Comparison of ENCODE assay signal across 8 cellular contexts in the genomic region with DNA sequence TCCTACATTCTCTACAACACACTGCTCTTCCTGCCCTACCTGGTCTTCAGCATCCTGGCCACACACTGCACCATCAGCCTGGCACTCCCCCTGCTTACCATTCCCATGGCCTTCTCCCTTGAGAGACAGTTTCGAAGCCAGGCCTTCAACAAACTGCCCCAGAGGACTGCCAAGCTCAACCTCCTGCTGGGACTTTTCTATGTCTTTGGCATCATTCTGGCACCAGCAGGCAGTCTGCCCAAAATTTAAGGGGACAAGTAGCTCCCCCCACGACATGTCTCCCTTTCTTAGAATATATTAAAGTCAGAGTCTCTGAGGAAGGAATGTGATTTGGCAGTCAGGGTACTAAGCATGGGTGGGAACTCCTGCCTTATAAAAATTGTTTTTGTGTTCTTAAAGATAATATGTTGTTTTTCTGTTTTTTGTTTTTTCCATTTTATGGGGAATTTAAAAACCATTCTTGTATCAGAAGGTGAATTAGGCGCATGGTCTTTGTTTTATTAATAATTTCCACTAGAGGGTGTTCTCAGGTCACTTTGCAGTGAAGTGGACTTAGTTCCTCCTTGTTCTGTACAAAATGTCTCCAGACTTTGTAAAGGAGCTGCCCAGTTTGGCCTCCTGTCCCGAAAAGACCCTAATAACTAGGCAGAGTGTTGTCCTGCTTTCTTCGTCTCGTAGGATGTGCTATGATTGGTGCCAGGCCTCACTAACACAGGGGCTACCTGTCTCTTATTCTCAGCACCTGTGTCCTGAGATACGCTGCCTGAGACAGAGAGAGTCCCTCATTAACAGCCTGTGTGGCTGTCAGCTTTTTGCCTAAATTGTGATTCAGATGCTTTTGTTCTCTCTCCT. TPM values are rescaled to one million over a fixed set of nuclear protein-coding genes. Genes with fewer than 3 reads are reported as not detected.
DNase-seq lines count a peak whose midpoint lies in the region; ATAC-seq and TF ChIP-seq lines count a peak whose summit lies in the region.

No MANE protein-coding gene starts in this region.

- H3K27me3 Mint-ChIP-seq in osteocyte (ENCODE audit: unreplicated experiment), result no peaks in the 10 kb centered on the region

- intact Hi-C loops in left colon (cut with DNase I, micrococcal nuclease), result no loop called here
- intact Hi-C loops in Right ventricle myocardium superior (cut with DNase I), result no loop called here

- peak overlapping the region; percentile 72 for H3K27ac Mint-ChIP-seq in osteocyte (ENCODE audit: unreplicated experiment)

- peaks cover 28% of the 10 kb centered on the region for H3K36me3 Mint-ChIP-seq in osteocyte (ENCODE audit: unreplicated experiment)

- H3K4me1 Mint-ChIP-seq in osteocyte (ENCODE audit: unreplicated experiment), result peaks cover 26% of the 10 kb centered on the region

- peaks cover 3% of the 10 kb centered on the region for H3K9me3 Mint-ChIP-seq in osteocyte (ENCODE audit: unreplicated experiment)

- DNase-seq in NCI-H510A treated with DMSO at 0.1 percent for 48 hours (lab: John Stamatoyannopoulos, UW) (peak; percentile 60), NCI-H510A (lab: John Stamatoyannopoulos, UW) (no peak), NCI-H1694 (lab: John Stamatoyannopoulos, UW) (peak; percentile 29), cerebellar cortex (ENCODE audit: low spot score) (peak; percentile 33), osteocyte (ENCODE audit: extremely low spot score, unreplicated experiment) (no peak), left colon (no peak), SK-N-DZ (ENCODE audit: low spot score) (no peak), Right ventricle myocardium superior (no peak)

- TF ChIP-seq CTCF in osteocyte (IDR thresholded peaks at IDR 0.05), result peak; percentile 54

- ATAC-seq in left colon (no peak), Right ventricle myocardium superior (ENCODE audit: poor library complexity) (no peak)

- no peak overlapping the region for H3K4me3 Mint-ChIP-seq in osteocyte (ENCODE audit: unreplicated experiment)

RNA-seq across cellular contexts. Expression of gene UBIAD1, which starts 13.1 kb away (rescaled TPM):
- 19.0 and 21.2 TPM in 2 replicates for total RNA-seq in osteocyte
- 10 to 100 TPM; 11.0 to 12.4 TPM for total RNA-seq in left colon
- 8.5 and 13.4 TPM in 2 replicates for polyA plus RNA-seq in SK-N-DZ (2014; cell fraction: cytosol; rRNA removed)
- polyA plus RNA-seq in SK-N-DZ (2014; cell fraction: nucleus; rRNA removed), result 4.9 and 10.9 TPM in 2 replicates
- total RNA-seq in Right ventricle myocardium superior, result 10.1 TPM

RNA-seq across cellular contexts. Expression of gene MTOR, which starts 23.8 kb away (rescaled TPM):
- 40.5 and 42.1 TPM in 2 replicates for total RNA-seq in osteocyte
- total RNA-seq in left colon, result 10 to 100 TPM; 31.0 to 40.1 TPM
- polyA plus RNA-seq in SK-N-DZ (2014; cell fraction: cytosol; rRNA removed), result 22.6 and 24.8 TPM in 2 replicates
- 51.4 and 73.7 TPM in 2 replicates for polyA plus RNA-seq in SK-N-DZ (2014; cell fraction: nucleus; rRNA removed)
- total RNA-seq in Right ventricle myocardium superior, result 26.9 TPM

Comparison
In these comparisons a context has a peak if more than half of its experiments do, and no peak if none do; other contexts are left out.
1. DNase-seq: peak in NCI-H510A treated with DMSO at 0.1 percent for 48 hours (single experiment), NCI-H1694 (single experiment) and cerebellar cortex (single experiment); none in NCI-H510A (single experiment), osteocyte (single experiment), left colon (0 of 2), SK-N-DZ (single experiment) and Right ventricle myocardium superior (single experiment).